In genomic region chr7:135726911-135727673, GRCh38 we compare ENCODE assay signal across 34 cellular contexts. TPM values are rescaled to one million over a fixed set of nuclear protein-coding genes. Genes with fewer than 3 reads are reported as not detected.
"Had no signal": no experiment of that assay in that cellular context is flagged by ENCODE, and none has a peak within 500 bp of the region (broad histone marks: within the 10 kb centered on the region; RNA-seq: fewer than 3 reads in every experiment).

No MANE protein-coding gene starts in this region.

- FAIRE-seq: islet of Langerhans, kidney, urothelium cell line had no signal

- H3K4me1 ChIP-seq: right atrium auricular region, right lobe of liver, thyroid gland, transverse colon, upper lobe of right lung had no signal

- H3K4me1 Mint-ChIP-seq: immature natural killer cell; memory B cell; naive thymus-derived CD8-positive, alpha-beta T cell; nephron; neural crest cell; stimulated activated memory B cell treated with anti-CD40 and anti-IgM and Interleukin-4, amounts not matched to agents 10 μg/mL and 1 μg/mL and 100 μg/mL, for 72 hours; stimulated activated naive CD8-positive, alpha-beta T cell treated with anti-CD3 and anti-CD28 coated beads, Interleukin-15, amount 100 ng/mL, for 72 hours had no signal

- H3K27ac ChIP-seq: left ventricle myocardium inferior, ovary, right atrium auricular region, right lobe of liver, thyroid gland, transverse colon, upper lobe of right lung had no signal

- H3K9me3 Mint-ChIP-seq: immature natural killer cell; memory B cell; naive thymus-derived CD8-positive, alpha-beta T cell; nephron; neural crest cell; stimulated activated memory B cell treated with anti-CD40 and anti-IgM and Interleukin-4, amounts not matched to agents 10 μg/mL and 1 μg/mL and 100 μg/mL, for 72 hours; stimulated activated naive CD8-positive, alpha-beta T cell treated with anti-CD3 and anti-CD28 coated beads, Interleukin-15, amount 100 ng/mL, for 72 hours had no signal

- H3K4me3 Mint-ChIP-seq: immature natural killer cell; memory B cell; naive thymus-derived CD8-positive, alpha-beta T cell; nephron; neural crest cell; stimulated activated memory B cell treated with anti-CD40 and anti-IgM and Interleukin-4, amounts not matched to agents 10 μg/mL and 1 μg/mL and 100 μg/mL, for 72 hours; stimulated activated naive CD8-positive, alpha-beta T cell treated with anti-CD3 and anti-CD28 coated beads, Interleukin-15, amount 100 ng/mL, for 72 hours had no signal

- H3K27ac Mint-ChIP-seq: immature natural killer cell; memory B cell; naive thymus-derived CD8-positive, alpha-beta T cell; nephron; progenitor cell of endocrine pancreas; stimulated activated memory B cell treated with anti-CD40 and anti-IgM and Interleukin-4, amounts not matched to agents 10 μg/mL and 1 μg/mL and 100 μg/mL, for 72 hours; stimulated activated naive CD8-positive, alpha-beta T cell treated with anti-CD3 and anti-CD28 coated beads, Interleukin-15, amount 100 ng/mL, for 72 hours had no signal

- H3K36me3 Mint-ChIP-seq: immature natural killer cell; memory B cell; naive thymus-derived CD8-positive, alpha-beta T cell; stimulated activated memory B cell treated with anti-CD40 and anti-IgM and Interleukin-4, amounts not matched to agents 10 μg/mL and 1 μg/mL and 100 μg/mL, for 72 hours had no signal

- H3K4me2 ChIP-seq: smooth muscle cell had no signal

- DNase-seq: hypothalamus; immature natural killer cell; kidney; left ventricle myocardium inferior; midbrain; naive thymus-derived CD8-positive, alpha-beta T cell; ovary; right lobe of liver; stimulated activated CD4-positive, alpha-beta T cell treated with anti-CD3 and anti-CD28 coated beads, Interleukin-1b, Interleukin-23, amount 100 ng/mL, for 48 hours; stimulated activated CD4-positive, alpha-beta T cell treated with anti-CD3 and anti-CD28 coated beads, Interleukin-2, amount 100 ng/mL, for 48 hours; stimulated activated CD4-positive, alpha-beta T cell treated with anti-CD3 and anti-CD28 coated beads, Interleukin-4, amount 100 ng/mL, for 4 hours; stimulated activated CD8-positive, alpha-beta memory T cell treated with anti-CD3 and anti-CD28 coated beads, Interleukin-4, amount 100 ng/mL, for 48 hours; stimulated activated naive CD4-positive, alpha-beta T cell treated with Interleukin-2 at 50 U/mL for 16 hours; stimulated activated naive CD8-positive, alpha-beta T cell treated with anti-CD3 and anti-CD28 coated beads, Interleukin-15, amount 100 ng/mL, for 72 hours; substantia nigra; thyroid gland; transverse colon had no signal

- H3K9me3 ChIP-seq: left ventricle myocardium inferior, ovary, right atrium auricular region, right lobe of liver, thyroid gland, transverse colon, upper lobe of right lung had no signal

- ATAC-seq: naive thymus-derived CD8-positive, alpha-beta T cell; stimulated activated memory B cell treated with anti-CD40 and anti-IgM and Interleukin-4, amounts not matched to agents 10 μg/mL and 1 μg/mL and 100 μg/mL, for 72 hours; stimulated activated naive CD8-positive, alpha-beta T cell treated with anti-CD3 and anti-CD28 coated beads, Interleukin-15, amount 100 ng/mL, for 72 hours; upper lobe of right lung had no signal

- H3K27me3 Mint-ChIP-seq: stimulated activated naive CD8-positive, alpha-beta T cell treated with anti-CD3 and anti-CD28 coated beads, Interleukin-15, amount 100 ng/mL, for 72 hours had no signal

- H3K4me3 ChIP-seq: left ventricle myocardium inferior, ovary, right atrium auricular region, right lobe of liver, smooth muscle cell, thyroid gland, transverse colon, upper lobe of right lung had no signal

- H3K36me3 ChIP-seq: left ventricle myocardium inferior, ovary, right atrium auricular region, right lobe of liver, thyroid gland, transverse colon, upper lobe of right lung had no signal

- H3K27me3 ChIP-seq: ovary, right atrium auricular region, right lobe of liver, thyroid gland, transverse colon, upper lobe of right lung had no signal

RNA-seq across cellular contexts. Expression of gene SLC13A4, which starts 0.9 kb away (rescaled TPM):
- total RNA-seq: kidney; lung microvascular endothelial cell; mesenteric fat pad; mucosa of gallbladder; naive thymus-derived CD8-positive, alpha-beta T cell; pulmonary artery endothelial cell; renal cortical epithelial cell; skeletal muscle tissue; smooth muscle cell; upper lobe of right lung had no signal
- polyA plus RNA-seq: immature natural killer cell had no signal

RNA-seq across cellular contexts. Expression of gene FAM180A, which starts 21.5 kb away (rescaled TPM):
- total RNA-seq: lung microvascular endothelial cell; naive thymus-derived CD8-positive, alpha-beta T cell; neural crest cell; progenitor cell of endocrine pancreas; pulmonary artery endothelial cell; renal cortical epithelial cell; smooth muscle cell; temporal lobe had no signal
- polyA plus RNA-seq: immature natural killer cell; naive thymus-derived CD8-positive, alpha-beta T cell had no signal
